9 cellular contexts compared by ENCODE assay signal in the genomic region with DNA sequence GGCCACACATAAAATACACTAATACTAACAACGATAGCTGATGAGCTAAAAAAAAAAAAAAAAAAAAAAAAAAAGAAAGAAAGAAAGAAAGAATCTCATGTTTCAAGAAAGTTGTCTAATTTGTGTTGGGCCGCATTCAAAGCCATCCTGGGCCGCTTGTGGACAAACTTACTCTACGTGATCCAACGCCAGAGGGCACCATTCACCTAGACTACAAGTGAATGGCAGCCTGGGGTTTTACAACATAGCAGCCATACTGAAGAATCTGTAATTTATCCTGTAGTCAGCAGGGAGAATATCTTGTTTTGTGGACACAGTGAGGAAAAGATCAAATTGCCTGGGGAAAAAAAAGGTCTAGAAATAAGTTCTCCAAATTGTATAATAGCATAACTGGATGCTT. TPM values are rescaled to one million over a fixed set of nuclear protein-coding genes. Genes with fewer than 3 reads are reported as not detected.
DNase-seq lines count a peak whose midpoint lies in the region; ATAC-seq and TF ChIP-seq lines count a peak whose summit lies in the region.
"Had no signal": no experiment of that assay in that cellular context is flagged by ENCODE, and none has a peak within 500 bp of the region (broad histone marks: within the 10 kb centered on the region; RNA-seq: fewer than 3 reads in every experiment).

No MANE protein-coding gene starts in this region.

- TF ChIP-seq CTCF in AG10803 (conservative IDR thresholded peaks at IDR 0.05; ENCODE audit: low read length) = peak; percentile 53
- TF ChIP-seq CTCF in NB4 (IDR thresholded peaks at IDR 0.05; ENCODE audit: low read depth, low read length) = peak; percentile 37
- peak; percentile 56 for TF ChIP-seq CTCF in WERI-Rb-1 (IDR thresholded peaks at IDR 0.05; ENCODE audit: low read depth, low read length)
- TF ChIP-seq CTCF in testis (IDR thresholded peaks at IDR 0.05) = peak in 2 of 3 experiments; percentile 13 to 22

- ATAC-seq in GM18861 (IDR thresholded peaks at IDR 0.05; ENCODE audit: unreplicated experiment) (peak; percentile 77), HG02571 (IDR thresholded peaks at IDR 0.05; ENCODE audit: unreplicated experiment) (no peak)

- H3K9me3 ChIP-seq in WERI-Rb-1 (ENCODE audit: severe bottlenecking) (peaks cover 6% of the 10 kb centered on the region), testis (no peaks in the 10 kb centered on the region)

- H3K36me3 ChIP-seq in WERI-Rb-1 (no peaks in the 10 kb centered on the region; the same call in none of the 2 replicates), testis (ENCODE audit: low read depth, missing control alignments) (no peaks in the 10 kb centered on the region)

- intact Hi-C loops in testis (cut with DNase I; ENCODE audit: low total_unique reads) = no loop called here

- H3K27ac ChIP-seq in WERI-Rb-1 (no peak overlapping the region), testis (no peak overlapping the region)

- no peaks in the 10 kb centered on the region for H3K27me3 ChIP-seq in WERI-Rb-1 (ENCODE audit: insufficient read depth, low read depth, severe bottlenecking)
- H3K27me3 ChIP-seq in testis = no peaks in the 10 kb centered on the region

- TF ChIP-seq POLR2A in NB4 (IDR thresholded peaks at IDR 0.05; ENCODE audit: extremely low read depth, insufficient read length) (no peak), testis (IDR thresholded peaks at IDR 0.05) (no peak)

- DNase-seq in AG10803 (ENCODE audit: low read depth) (peak; percentile 64), NB4 (ENCODE audit: low read depth) (peak; percentile 67), WERI-Rb-1 (peak; percentile 74), ecto neural progenitor cell (ENCODE audit: low spot score) (peak; percentile 63), midbrain (lab: John Stamatoyannopoulos, UW) (peak; percentile 67), testis (peak; percentile 66)
- DNase-seq: naive B cell had no signal

- WGBS in testis, 2 donors = 46 to 60% methylated on average over 5 of the region's 5 CpGs

- H3K4me3 ChIP-seq in AG10803 (ENCODE audit: low read length) (no peak overlapping the region), NB4 (ENCODE audit: low read depth, low read length) (no peak overlapping the region), WERI-Rb-1 (ENCODE audit: low read depth, low read length) (no peak overlapping the region), testis (no peak overlapping the region)

- no peaks in the 10 kb centered on the region for H3K4me1 ChIP-seq in testis

RNA-seq across cellular contexts. Expression of a gene that starts 47.0 kb away (rescaled TPM):
- total RNA-seq in testis = 1 to 10 TPM; 2.7 to 3.1 TPM
- 8.1 TPM for polyA plus RNA-seq in testis (ENCODE audit: insufficient read depth, low read depth, low replicate concordance)
